In genomic region chr2:63861220-63861822, GRCh38 we compare ENCODE assay signal across 8 cellular contexts. TPM values are rescaled to one million over a fixed set of nuclear protein-coding genes. Genes with fewer than 3 reads are reported as not detected.
DNase-seq lines count a peak whose midpoint lies in the region; ATAC-seq and TF ChIP-seq lines count a peak whose summit lies in the region.

No MANE protein-coding gene starts in this region.

- BruUV-seq in PC-9 (replicated peaks; lab: Mats Ljungman, UMichigan) = no TSS peak

- H4K20me1 ChIP-seq in PC-9 (ENCODE audit: insufficient read depth) = no peaks in the 10 kb centered on the region

- TF ChIP-seq CTCF in GM10248 (IDR thresholded peaks at IDR 0.05; ENCODE audit: control extremely low read depth, extremely low read depth, low read depth, missing control alignments) (peak; percentile 30), PC-9 (conservative IDR thresholded peaks at IDR 0.05) (peak; percentile 70), retinal pigment epithelial cell (conservative IDR thresholded peaks at IDR 0.05; ENCODE audit: low read depth, low read length) (peak; percentile 58)

- no peaks in the 10 kb centered on the region; the same call in 1 of the 2 replicates for H3K79me2 ChIP-seq in PC-9 (ENCODE audit: low read depth)

- no peaks in the 10 kb centered on the region for H3K27me3 ChIP-seq in PC-9 (ENCODE audit: insufficient read depth, low read depth)

- no peak overlapping the region for H3K27ac ChIP-seq in PC-9

- H3K36me3 Mint-ChIP-seq in activated naive CD4-positive, alpha-beta T cell treated with anti-CD3 and anti-CD28 coated beads for 36 hours (ENCODE audit: low read depth) = peaks cover 22% of the 10 kb centered on the region

- DNase-seq in GM10248 (ENCODE audit: extremely low spot score) (peak; percentile 34), PC-9 (no peak), glomerular visceral epithelial cell (ENCODE audit: extremely low spot score) (peak; percentile 39), retinal pigment epithelial cell (ENCODE audit: low read depth) (no peak), NCI-H2107 treated with DMSO at 0.1 percent for 48 hours (lab: John Stamatoyannopoulos, UW; ENCODE audit: unreplicated experiment) (no peak), DMS79 treated with DMSO at 0.1 percent for 48 hours (lab: John Stamatoyannopoulos, UW) (no peak)
- peak; percentile 73 for DNase-seq in activated naive CD4-positive, alpha-beta T cell treated with anti-CD3 and anti-CD28 coated beads for 36 hours

- intact Hi-C loops in PC-9 (cut with micrococcal nuclease; ENCODE audit: unreplicated experiment) = loop anchor here (1.0 to 5.0 kb wide), 2 partner anchors 119 to 169 kb away; no protein-coding TSS in a partner anchor
- intact Hi-C loops in activated naive CD4-positive, alpha-beta T cell treated with anti-CD3 and anti-CD28 coated beads for 36 hours (cut with micrococcal nuclease) = loop anchor here (1.0 to 10.0 kb wide), 7 partner anchors 156 to 466 kb away; partner anchors contain the start of genes MDH1, VPS54 and WDPCP

- H3K4me3 Mint-ChIP-seq in activated naive CD4-positive, alpha-beta T cell treated with anti-CD3 and anti-CD28 coated beads for 36 hours = no peak overlapping the region

- no peaks in the 10 kb centered on the region for H3K27me3 Mint-ChIP-seq in activated naive CD4-positive, alpha-beta T cell treated with anti-CD3 and anti-CD28 coated beads for 36 hours (ENCODE audit: low read depth)

- no peak overlapping the region for H2AFZ ChIP-seq in PC-9

- H3K36me3 ChIP-seq in PC-9 (ENCODE audit: low read depth) = peaks cover 38% of the 10 kb centered on the region

- H3K27ac Mint-ChIP-seq in activated naive CD4-positive, alpha-beta T cell treated with anti-CD3 and anti-CD28 coated beads for 36 hours = no peak overlapping the region

- H3F3A ChIP-seq in PC-9 (ENCODE audit: insufficient read depth, low read depth) = peaks cover 13% of the 10 kb centered on the region

- CTCF ChIA-PET in GM10248 (lab: Yijun Ruan, JAX) = interaction anchor here (0.6 to 8.6 kb wide), 21 partner anchors 8 to 1405 kb away, joined by 3 to 54 read pairs (median 4); partner anchors contain the start of gene UGP2
- CTCF ChIA-PET in PC-9 (lab: Charles Lee) = interaction anchor here (0.6 to 1.8 kb wide), 8 partner anchors 19 to 1383 kb away, joined by 3 to 18 read pairs (median 4); partner anchors contain the start of genes UGP2 and WDPCP
- CTCF ChIA-PET in activated naive CD4-positive, alpha-beta T cell treated with anti-CD3 and anti-CD28 coated beads for 36 hours (lab: Charles Lee) = interaction anchor here (0.6 to 4.3 kb wide), 27 partner anchors 9 to 1388 kb away, joined by 3 to 33 read pairs (median 5); partner anchors contain the start of genes UGP2 and WDPCP

- no peaks in the 10 kb centered on the region; the same call in 1 of the 2 replicates for H3K9me2 ChIP-seq in PC-9 (ENCODE audit: insufficient read depth)

- POLR2A ChIA-PET in GM10248 (lab: Yijun Ruan, JAX) (interaction anchor here (0.6 to 0.7 kb wide), 2 partner anchors 171 to 434 kb away, joined by 4 to 11 read pairs; no protein-coding TSS in a partner anchor), PC-9 (lab: Charles Lee; ENCODE audit: unreplicated experiment) (interaction anchor here (0.5 kb wide), 1 partner anchor 160 kb away, joined by 7 read pairs; no protein-coding TSS in a partner anchor)

- peak; percentile 51 for ATAC-seq in HG02870 (IDR thresholded peaks at IDR 0.05; ENCODE audit: unreplicated experiment)

- no peaks in the 10 kb centered on the region for H3K9me3 Mint-ChIP-seq in activated naive CD4-positive, alpha-beta T cell treated with anti-CD3 and anti-CD28 coated beads for 36 hours

- H3K4me3 ChIP-seq in PC-9 (no peak overlapping the region), retinal pigment epithelial cell (ENCODE audit: low read length) (no peak overlapping the region)

- H3K4me1 ChIP-seq in PC-9 (replicated peaks; ENCODE audit: insufficient read depth) = peaks cover 18% of the 10 kb centered on the region

- peaks cover 44% of the 10 kb centered on the region for H3K4me1 Mint-ChIP-seq in activated naive CD4-positive, alpha-beta T cell treated with anti-CD3 and anti-CD28 coated beads for 36 hours (ENCODE audit: low read depth)

- H3K4me2 ChIP-seq in PC-9 = no peak overlapping the region

- 0 out of 2 replicates have a peak, but pooled peaks cover 7% of the 10 kb centered on the region for H3K9me3 ChIP-seq in PC-9 (ENCODE audit: insufficient read depth, low read depth)

RNA-seq across cellular contexts. Expression of gene UGP2, which starts 19.6 kb away (rescaled TPM):
- total RNA-seq in PC-9 (2021) = 83.5 and 89.5 TPM in 2 replicates
- total RNA-seq in activated naive CD4-positive, alpha-beta T cell treated with anti-CD3 and anti-CD28 coated beads for 36 hours = 10 to 100 TPM; 82.2 to 93.1 TPM

Comparison
In these comparisons a context has a peak if more than half of its experiments do, and no peak if none do; other contexts are left out.
1. DNase-seq: peak in GM10248 (single experiment), activated naive CD4-positive, alpha-beta T cell treated with anti-CD3 and anti-CD28 coated beads for 36 hours (single experiment) and glomerular visceral epithelial cell (single experiment); none in PC-9 (0 of 2), retinal pigment epithelial cell (single experiment), NCI-H2107 treated with DMSO at 0.1 percent for 48 hours (single experiment) and DMS79 treated with DMSO at 0.1 percent for 48 hours (single experiment).
2. Peak in every context shown above with its lines, with median percentiles within 50 percentile points of each other: CTCF ChIP-seq.